In the genomic region with DNA sequence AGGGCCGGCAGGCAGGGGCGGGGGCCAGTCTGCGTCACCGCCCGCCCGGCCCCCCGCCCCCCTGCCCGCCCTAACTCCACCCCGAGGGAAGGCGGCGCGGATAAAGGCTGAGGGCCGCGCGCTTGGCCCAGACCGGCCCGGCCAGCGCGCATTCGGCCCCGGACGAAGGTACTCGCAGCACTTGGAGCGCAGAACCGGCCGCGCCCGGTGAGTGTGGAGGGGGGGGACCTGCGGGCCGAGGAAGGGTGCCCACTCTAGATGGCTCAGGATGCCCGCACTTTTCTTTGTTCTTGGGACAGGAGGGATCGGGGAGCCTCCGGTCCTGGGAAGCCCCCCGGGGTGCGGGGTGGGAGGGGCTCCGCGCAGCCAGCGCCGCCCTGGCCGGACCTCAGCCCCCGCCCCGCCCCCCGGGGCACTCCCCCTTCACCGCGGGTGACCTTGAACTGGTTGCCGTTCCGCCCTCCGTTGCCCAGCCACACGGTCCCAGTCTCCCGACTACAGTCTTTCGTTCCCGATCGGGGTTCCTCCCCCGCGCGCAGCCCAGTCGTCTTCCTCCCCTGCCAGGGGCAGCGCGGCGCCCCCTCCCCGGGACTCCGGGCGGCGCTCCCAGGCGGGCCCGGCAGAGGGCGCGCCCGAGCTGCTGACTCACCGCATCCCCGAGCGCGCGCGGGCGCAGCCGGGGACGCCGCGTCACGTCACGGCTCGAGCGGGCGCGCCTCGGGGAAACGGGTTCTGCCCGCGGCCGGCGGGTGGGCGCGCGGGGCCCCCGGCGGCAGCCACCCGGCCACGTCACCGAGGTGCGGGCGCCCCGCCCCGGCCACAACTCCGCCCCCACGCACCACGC, we compare ENCODE assay signal across 8 cellular contexts. TPM values are rescaled to one million over a fixed set of nuclear protein-coding genes. Genes with fewer than 3 reads are reported as not detected.
DNase-seq lines count a peak whose midpoint lies in the region; ATAC-seq and FAIRE-seq lines count a peak whose summit lies in the region.

A gene (plus strand): TSS at position 130 of the 844 bp plus-strand sequence. CDS start 1,714 bp downstream, outside the sequence.

- H3K14ac ChIP-seq in trophoblast cell (ENCODE audit: low read length), result peak within 1 kb of the TSS; percentile 95

- H3K79me2 ChIP-seq in trophoblast cell (ENCODE audit: control insufficient read depth, insufficient read depth, low read length, poor library complexity), result peaks cover 38% of the 10 kb centered on the region

- H3K9me3 ChIP-seq in SJSA1 (replicated peaks), result no peaks in the 10 kb centered on the region; the same call in 1 of the 2 replicates
- H3K9me3 ChIP-seq in trophoblast cell (ENCODE audit: insufficient read depth, low read depth, low read length), result no peaks in the 10 kb centered on the region

- H3K4me1 Mint-ChIP-seq in activated naive CD8-positive, alpha-beta T cell treated with anti-CD3 and anti-CD28 coated beads for 36 hours, result peaks cover 7% of the 10 kb centered on the region

- peak within 1 kb of the TSS; percentile 80 for H3K4ac ChIP-seq in trophoblast cell (ENCODE audit: low read depth, low read length)

- DNase-seq in DMS 273 (lab: John Stamatoyannopoulos, UW; ENCODE audit: unreplicated experiment), result peak; percentile 96
- peak in 64 of 76 experiments; percentile 40 to 95 (median 75) for DNase-seq in HUDEP-2 (lab: John Stamatoyannopoulos, UW; ENCODE audit: unreplicated experiment in 76 of 76)
- DNase-seq in SJSA1 (ENCODE audit: low read depth in 1 of 2, low spot score in 2 of 2), result peak; percentile 87 to 96
- peak; percentile 87 for DNase-seq in activated naive CD8-positive, alpha-beta T cell treated with anti-CD3 and anti-CD28 coated beads for 36 hours
- peak; percentile 91 for DNase-seq in Right ventricle myocardium superior
- DNase-seq in trophoblast cell, result peak; percentile 83 to 93
- peak; percentile 74 for DNase-seq in urothelium cell line (ENCODE audit: low spot score)

- H3K79me1 ChIP-seq in trophoblast cell (ENCODE audit: low read length), result peaks cover 43% of the 10 kb centered on the region

- H3K36me3 ChIP-seq in SJSA1 (peaks cover 49% of the 10 kb centered on the region), trophoblast cell (ENCODE audit: control insufficient read depth in 1 of 2, insufficient read depth in 2 of 2, low read length in 2 of 2) (peaks cover 44 to 47% of the 10 kb centered on the region in 2 experiments)

- intact Hi-C loops in Right ventricle myocardium superior (cut with DNase I), result no loop called here

- peak; percentile 20 for ATAC-seq in GM19468 (IDR thresholded peaks at IDR 0.05; ENCODE audit: extremely low read depth, unreplicated experiment)
- ATAC-seq in Right ventricle myocardium superior (ENCODE audit: poor library complexity), result peak; percentile 37

- H3K4me1 ChIP-seq in SJSA1 (replicated peaks) (peaks cover 53% of the 10 kb centered on the region), trophoblast cell (ENCODE audit: control insufficient read depth in 1 of 2, insufficient read depth in 2 of 2, low read length in 2 of 2) (peaks cover 16 to 17% of the 10 kb centered on the region in 2 experiments)

- H3K4me3 ChIP-seq in SJSA1 (peak within 1 kb of the TSS; percentile 89), trophoblast cell (ENCODE audit: low read depth, low read length) (peak within 1 kb of the TSS; percentile 81)

- peak within 1 kb of the TSS; percentile 94 for H2BK120ac ChIP-seq in trophoblast cell (ENCODE audit: insufficient read depth, low read length, poor library complexity)

- peak within 1 kb of the TSS; percentile 96 for H2BK5ac ChIP-seq in trophoblast cell (ENCODE audit: low read depth, low read length, poor library complexity)

- H3K27ac ChIP-seq in SJSA1 (peak within 1 kb of the TSS; percentile 98), trophoblast cell (ENCODE audit: low read depth, low read length) (peak within 1 kb of the TSS; percentile 98)

- H4K91ac ChIP-seq in trophoblast cell (ENCODE audit: low read depth, low read length), result peak within 1 kb of the TSS; percentile 94

- H3K9ac ChIP-seq in trophoblast cell (ENCODE audit: low read length), result peak within 1 kb of the TSS; percentile 86

- H2AFZ ChIP-seq in trophoblast cell (ENCODE audit: insufficient read depth, low read length, poor library complexity), result peak within 1 kb of the TSS; percentile 74

- no peaks in the 10 kb centered on the region for H3K27me3 Mint-ChIP-seq in activated naive CD8-positive, alpha-beta T cell treated with anti-CD3 and anti-CD28 coated beads for 36 hours

- H3K4me2 ChIP-seq in trophoblast cell (ENCODE audit: low read length), result peak within 1 kb of the TSS; percentile 80

- peak within 1 kb of the TSS; percentile 82 for H2AK5ac ChIP-seq in trophoblast cell (ENCODE audit: low read length)

- WGBS in trophoblast cell (ENCODE audit: extremely low coverage, insufficient coverage, insufficient read length), result no CpG with 5 or more reads among the region's 107 CpGs

- no peak within 1 kb of the TSS for H3K23ac ChIP-seq in trophoblast cell (ENCODE audit: low read length)

- H4K8ac ChIP-seq in trophoblast cell (ENCODE audit: low read depth, low read length), result peak within 1 kb of the TSS; percentile 92

- peak within 1 kb of the TSS; percentile 97 for H3K18ac ChIP-seq in trophoblast cell (ENCODE audit: low read length)

- peak within 1 kb of the TSS; percentile 52 for H2BK12ac ChIP-seq in trophoblast cell (ENCODE audit: low read length)

- H3K27ac Mint-ChIP-seq in activated naive CD8-positive, alpha-beta T cell treated with anti-CD3 and anti-CD28 coated beads for 36 hours, result peak within 1 kb of the TSS; percentile 80

- no peaks in the 10 kb centered on the region for H3K9me3 Mint-ChIP-seq in activated naive CD8-positive, alpha-beta T cell treated with anti-CD3 and anti-CD28 coated beads for 36 hours

- FAIRE-seq in urothelium cell line (lab: Jason Lieb, UNC), result no peak

- peaks cover 13% of the 10 kb centered on the region for H3K36me3 Mint-ChIP-seq in activated naive CD8-positive, alpha-beta T cell treated with anti-CD3 and anti-CD28 coated beads for 36 hours

- peak within 1 kb of the TSS; percentile 81 for H3K4me3 Mint-ChIP-seq in activated naive CD8-positive, alpha-beta T cell treated with anti-CD3 and anti-CD28 coated beads for 36 hours

- H4K12ac ChIP-seq in trophoblast cell (ENCODE audit: low read depth, low read length), result peak within 1 kb of the TSS; percentile 78

- H3K27me3 ChIP-seq in SJSA1 (replicated peaks) (no peaks in the 10 kb centered on the region), trophoblast cell (ENCODE audit: insufficient read depth, low read length) (no peaks in the 10 kb centered on the region)

RNA-seq across cellular contexts. Expression of the gene that starts here (rescaled TPM):
- 3.7 and 7.2 TPM in 2 replicates for total RNA-seq in SJSA1 (2014; rRNA removed; shearing (Covaris generic))
- 10 to 100 TPM; 29.3 to 29.6 TPM for total RNA-seq in activated naive CD8-positive, alpha-beta T cell treated with anti-CD3 and anti-CD28 coated beads for 36 hours
- total RNA-seq in Right ventricle myocardium superior, result 54.1 TPM
- 159 and 165 TPM in 2 replicates for polyA plus RNA-seq in trophoblast cell (2013)

Comparison
In these comparisons a context has a peak if more than half of its experiments do, and no peak if none do; other contexts are left out.
1. Peak in every context shown above with its lines: DNase-seq, ATAC-seq, H3K4me3 ChIP-seq and H3K27ac ChIP-seq.